In genomic region chrX:113399501-113400192, GRCh38 we compare ENCODE assay signal across 21 cellular contexts.
DNase-seq lines count a peak whose midpoint lies in the region; ATAC-seq and TF ChIP-seq lines count a peak whose summit lies in the region.
"Had no signal": no experiment of that assay in that cellular context is flagged by ENCODE, and none has a peak within 500 bp of the region (broad histone marks: within the 10 kb centered on the region; RNA-seq: fewer than 3 reads in every experiment).

No MANE protein-coding gene starts in this region.

- 0 out of 2 replicates have a peak, but pooled peaks cover 6% of the 10 kb centered on the region for H3K36me3 ChIP-seq in HUES6 (ENCODE audit: control insufficient read depth, insufficient read depth, low read length)
- no peaks in the 10 kb centered on the region for H3K36me3 ChIP-seq in neuronal stem cell (replicated peaks in 1 of 2; ENCODE audit: control insufficient read depth in 2 of 2, insufficient read depth in 2 of 2, low read length in 2 of 2)
- no peaks in the 10 kb centered on the region for H3K36me3 ChIP-seq in tibial artery
- H3K36me3 ChIP-seq: ascending aorta; BLaER1 treated with 17β-estradiol and CSF1 and Interleukin-3, amounts not matched to agents 10 nM and 100 nM; esophagus muscularis mucosa; neutrophil; upper lobe of left lung had no signal

- intact Hi-C loops in tibial artery (cut with DNase I; ENCODE audit: low total_unique reads) = no loop called here

- ATAC-seq in HG03342 (IDR thresholded peaks at IDR 0.05; ENCODE audit: unreplicated experiment) (no peak), GM18907 (IDR thresholded peaks at IDR 0.05; ENCODE audit: unreplicated experiment) (no peak)
- ATAC-seq: activated CD4-positive, CD25-positive, alpha-beta regulatory T cell treated with anti-CD3 and anti-CD28 coated beads, Interleukin-2, amount 50 U/mL, for 24 hours; activated CD8-positive, alpha-beta memory T cell treated with anti-CD3 and anti-CD28 coated beads, Interleukin-2, amount 10 ng/mL, durations not matched to agents 7 days and 5 days; stimulated activated naive B cell treated with anti-CD40 and anti-IgM and Interleukin-4, amounts not matched to agents 10 μg/mL and 1 μg/mL and 100 μg/mL, for 72 hours; T-helper 17 cell had no signal

- no peak overlapping the region for H2BK120ac ChIP-seq in neuronal stem cell (ENCODE audit: low read depth, low read length)

- no CpG with 5 or more reads among the region's 5 CpGs for WGBS in neuronal stem cell (ENCODE audit: extremely low coverage in 2 of 2, insufficient read length in 2 of 2, insufficient replicate concordance in 1 of 2), 2 donors

- no peak overlapping the region for H2BK12ac ChIP-seq in neuronal stem cell (ENCODE audit: low read length)

- no peak overlapping the region for H3K14ac ChIP-seq in neuronal stem cell (ENCODE audit: low read length)

- H4K8ac ChIP-seq in neuronal stem cell (ENCODE audit: low read depth, low read length) = no peak overlapping the region

- no peak for TF ChIP-seq CTCF in epithelial cell of esophagus (IDR thresholded peaks at IDR 0.05; ENCODE audit: insufficient read depth, low read depth, low read length, missing control alignments)
- TF ChIP-seq CTCF in tibial artery (IDR thresholded peaks at IDR 0.05) = no peak

- H3K79me1 ChIP-seq in neuronal stem cell (ENCODE audit: low read depth, low read length) = no peaks in the 10 kb centered on the region

- H3K4ac ChIP-seq in neuronal stem cell (ENCODE audit: low read length) = no peak overlapping the region

- H3K23ac ChIP-seq in neuronal stem cell (ENCODE audit: low read depth, low read length, poor library complexity) = no peak overlapping the region

- H2BK5ac ChIP-seq in neuronal stem cell (ENCODE audit: low read length) = no peak overlapping the region

- no peak overlapping the region for H2AFZ ChIP-seq in neuronal stem cell (ENCODE audit: low read length)

- peaks cover 40% of the 10 kb centered on the region for H3K9me3 ChIP-seq in HUES6 (ENCODE audit: control insufficient read depth, insufficient read depth, low read depth, low read length)
- no peaks in the 10 kb centered on the region for H3K9me3 ChIP-seq in neuronal stem cell (replicated peaks in 1 of 2; ENCODE audit: control insufficient read depth in 2 of 2, insufficient read depth in 1 of 2, low read depth in 1 of 2, low read length in 2 of 2)
- no peaks in the 10 kb centered on the region for H3K9me3 ChIP-seq in tibial artery
- H3K9me3 ChIP-seq: ascending aorta, esophagus muscularis mucosa, neutrophil had no signal

- H3K27ac ChIP-seq in HUES6 (ENCODE audit: low read depth, low read length) (peak overlapping the region; percentile 89), neuronal stem cell (replicated peaks; ENCODE audit: low read length) (peak overlapping the region; percentile 5), tibial artery (no peak overlapping the region)
- H3K27ac ChIP-seq: ascending aorta; BLaER1 treated with 17β-estradiol and CSF1 and Interleukin-3, amounts not matched to agents 10 nM and 100 nM; esophagus muscularis mucosa; neutrophil; RWPE1; upper lobe of left lung had no signal

- no peak overlapping the region for H2AK5ac ChIP-seq in neuronal stem cell (ENCODE audit: low read depth, low read length)

- no peak overlapping the region for H3K4me2 ChIP-seq in neuronal stem cell (ENCODE audit: insufficient read depth, low read length, poor library complexity, severe bottlenecking)
- H3K4me2 ChIP-seq: BLaER1 treated with 17β-estradiol and CSF1 and Interleukin-3, amounts not matched to agents 10 nM and 100 nM had no signal

- no peak overlapping the region for H3K4me3 ChIP-seq in HUES6 (ENCODE audit: low read depth, low read length)
- no peak overlapping the region for H3K4me3 ChIP-seq in epithelial cell of esophagus (ENCODE audit: low read length)
- no peak overlapping the region for H3K4me3 ChIP-seq in neuronal stem cell (ENCODE audit: low read length in 2 of 2)
- H3K4me3 ChIP-seq in tibial artery = no peak overlapping the region
- H3K4me3 ChIP-seq: ascending aorta; BLaER1 treated with 17β-estradiol and CSF1 and Interleukin-3, amounts not matched to agents 10 nM and 100 nM; esophagus muscularis mucosa; upper lobe of left lung had no signal

- H3K4me1 ChIP-seq in HUES6 (ENCODE audit: control insufficient read depth, insufficient read depth, low read length) (peaks cover 13% of the 10 kb centered on the region), neuronal stem cell (ENCODE audit: control insufficient read depth in 2 of 2, insufficient read depth in 1 of 2, low read depth in 1 of 2, low read length in 2 of 2) (no peaks in the 10 kb centered on the region), tibial artery (no peaks in the 10 kb centered on the region)
- H3K4me1 ChIP-seq: ascending aorta; BLaER1 treated with 17β-estradiol and CSF1 and Interleukin-3, amounts not matched to agents 10 nM and 100 nM; esophagus muscularis mucosa; upper lobe of left lung had no signal

- DNase-seq in DMS53 (lab: John Stamatoyannopoulos, UW) (peak; percentile 16), epithelial cell of esophagus (ENCODE audit: low read depth) (peak; percentile 4), neuronal stem cell (ENCODE audit: low spot score) (no peak), tibial artery (no peak), NCI-H524 treated with DMSO at 0.1 percent for 48 hours (lab: John Stamatoyannopoulos, UW) (no peak)
- DNase-seq: activated CD8-positive, alpha-beta memory T cell treated with anti-CD3 and anti-CD28 coated beads, Interleukin-2, amount 10 ng/mL, durations not matched to agents 7 days and 5 days; activated gamma-delta T cell; NCI-H82; small intestine; stimulated activated naive B cell treated with anti-CD40 and anti-IgM and Interleukin-4, amounts not matched to agents 10 μg/mL and 1 μg/mL and 100 μg/mL, for 72 hours; T-helper 17 cell; upper lobe of left lung had no signal

- H3K27me3 ChIP-seq in HUES6 (ENCODE audit: control insufficient read depth, insufficient read depth, low read length) = no peaks in the 10 kb centered on the region
- no peaks in the 10 kb centered on the region for H3K27me3 ChIP-seq in neuronal stem cell (ENCODE audit: control insufficient read depth in 3 of 3, insufficient read depth in 3 of 3, low read depth in 1 of 3, low read length in 3 of 3)
- no peaks in the 10 kb centered on the region for H3K27me3 ChIP-seq in tibial artery
- H3K27me3 ChIP-seq: ascending aorta, esophagus muscularis mucosa, neutrophil, upper lobe of left lung had no signal

- no peak overlapping the region for H4K91ac ChIP-seq in neuronal stem cell (ENCODE audit: low read depth, low read length, poor library complexity)

- H3K18ac ChIP-seq in neuronal stem cell (ENCODE audit: low read length) = no peak overlapping the region

- H3K9ac ChIP-seq in HUES6 (ENCODE audit: low read length) = peak overlapping the region; percentile 72
- H3K9ac ChIP-seq in neuronal stem cell (ENCODE audit: low read depth, low read length, poor library complexity) = no peak overlapping the region
- H3K9ac ChIP-seq: BLaER1 treated with 17β-estradiol and CSF1 and Interleukin-3, amounts not matched to agents 10 nM and 100 nM had no signal

- H2BK15ac ChIP-seq in neuronal stem cell (ENCODE audit: low read length) = no peak overlapping the region

Comparison
In these comparisons a context has a peak if more than half of its experiments do, and no peak if none do; other contexts are left out.
1. DNase-seq: peak in DMS53 (single experiment) and epithelial cell of esophagus (single experiment); none in neuronal stem cell (single experiment), tibial artery (0 of 2) and NCI-H524 treated with DMSO at 0.1 percent for 48 hours (single experiment).
2. H3K27ac ChIP-seq: peak in HUES6 (single experiment) and neuronal stem cell (single experiment); none in tibial artery (0 of 2).